2 cellular contexts compared by ENCODE assay signal in the genomic region with DNA sequence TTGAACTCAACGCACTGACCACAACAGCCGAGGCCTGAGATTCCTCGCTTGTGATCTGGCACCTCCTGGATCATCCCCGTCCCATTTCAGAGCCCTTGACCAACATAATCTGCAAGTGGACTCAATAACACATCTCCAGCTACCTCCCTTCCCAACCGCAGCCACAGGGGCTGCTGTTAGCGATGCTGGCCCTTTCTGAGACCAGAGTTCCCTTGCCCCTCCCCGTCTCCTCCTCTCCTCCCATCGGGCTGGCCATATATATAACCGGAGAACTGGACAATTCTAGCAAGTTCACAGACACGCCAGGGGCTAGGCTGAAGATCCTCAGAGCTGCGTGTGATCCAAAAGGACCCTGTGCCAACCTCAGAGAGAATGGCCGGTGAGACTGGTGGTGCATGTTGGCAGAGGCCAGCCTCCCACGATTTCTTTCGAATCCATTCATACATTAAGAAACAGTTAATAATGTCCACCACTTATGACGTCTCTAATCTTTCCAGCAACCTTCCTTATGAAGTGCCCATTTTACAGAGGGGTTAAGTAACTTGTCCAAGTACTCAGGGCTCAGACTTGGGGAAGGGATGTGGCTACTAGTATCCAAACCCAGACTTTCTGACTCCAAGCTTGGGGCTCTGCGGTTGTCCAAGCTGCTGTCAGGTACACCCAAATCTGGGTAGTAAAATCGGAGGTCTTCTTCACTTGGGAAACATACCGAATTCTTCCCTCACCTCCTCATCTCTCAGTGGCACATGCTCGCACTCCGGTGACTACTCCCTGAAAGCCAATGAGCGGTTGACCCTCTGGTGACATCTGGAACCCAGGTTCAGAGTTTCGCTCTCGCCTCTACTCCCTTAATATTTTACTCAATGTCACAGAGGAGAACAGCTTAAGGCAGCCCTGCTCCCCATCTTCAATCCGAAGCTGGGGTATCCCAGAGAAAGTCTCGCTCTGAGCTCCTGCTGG.
TF ChIP-seq lines count a peak whose summit lies in the region.

No MANE protein-coding gene starts in this region.

TF ChIP-seq in GM23338, 12 proteins besides CTCF, POLR2A, EP300 and RAD21:
- peak; percentile 89 for TF ChIP-seq EZH2 (IDR thresholded peaks at IDR 0.05; ENCODE audit: low read depth, unreplicated experiment)
- no peak for TF ChIP-seq STAT1 (IDR thresholded peaks at IDR 0.05; ENCODE audit: unreplicated experiment)

TF ChIP-seq in GM12878, 131 proteins besides CTCF, POLR2A, EP300 and RAD21:
- no peak for TF ChIP-seq STAT1 (conservative IDR thresholded peaks at IDR 0.05)
- no peak for TF ChIP-seq MEF2B (IDR thresholded peaks at IDR 0.05; ENCODE audit: partially characterized antibody, poor library complexity, severe bottlenecking)
- no peak for TF ChIP-seq CHD4 (IDR thresholded peaks at IDR 0.05)
- no peak for TF ChIP-seq RAD51 (IDR thresholded peaks at IDR 0.05)
- TF ChIP-seq PKNOX1 (IDR thresholded peaks at IDR 0.05) = no peak
- no peak for TF ChIP-seq PAX5 (IDR thresholded peaks at IDR 0.05; ENCODE audit: borderline replicate concordance, low read depth, low read length)
- no peak for TF ChIP-seq ESRRA (IDR thresholded peaks at IDR 0.05; ENCODE audit: low read length)
- TF ChIP-seq, protein P1, sequence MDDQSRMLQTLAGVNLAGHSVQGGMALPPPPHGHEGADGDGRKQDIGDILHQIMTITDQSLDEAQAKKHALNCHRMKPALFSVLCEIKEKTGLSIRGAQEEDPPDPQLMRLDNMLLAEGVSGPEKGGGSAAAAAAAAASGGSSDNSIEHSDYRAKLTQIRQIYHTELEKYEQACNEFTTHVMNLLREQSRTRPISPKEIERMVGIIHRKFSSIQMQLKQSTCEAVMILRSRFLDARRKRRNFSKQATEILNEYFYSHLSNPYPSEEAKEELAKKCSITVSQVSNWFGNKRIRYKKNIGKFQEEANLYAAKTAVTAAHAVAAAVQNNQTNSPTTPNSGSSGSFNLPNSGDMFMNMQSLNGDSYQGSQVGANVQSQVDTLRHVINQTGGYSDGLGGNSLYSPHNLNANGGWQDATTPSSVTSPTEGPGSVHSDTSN (IDR thresholded peaks at IDR 0.05; ENCODE audit: insufficient replicate concordance, low read depth, low read length) = no peak
- no peak for TF ChIP-seq REST (IDR thresholded peaks at IDR 0.05; ENCODE audit: low read depth, low read length)
- TF ChIP-seq, protein P2, sequence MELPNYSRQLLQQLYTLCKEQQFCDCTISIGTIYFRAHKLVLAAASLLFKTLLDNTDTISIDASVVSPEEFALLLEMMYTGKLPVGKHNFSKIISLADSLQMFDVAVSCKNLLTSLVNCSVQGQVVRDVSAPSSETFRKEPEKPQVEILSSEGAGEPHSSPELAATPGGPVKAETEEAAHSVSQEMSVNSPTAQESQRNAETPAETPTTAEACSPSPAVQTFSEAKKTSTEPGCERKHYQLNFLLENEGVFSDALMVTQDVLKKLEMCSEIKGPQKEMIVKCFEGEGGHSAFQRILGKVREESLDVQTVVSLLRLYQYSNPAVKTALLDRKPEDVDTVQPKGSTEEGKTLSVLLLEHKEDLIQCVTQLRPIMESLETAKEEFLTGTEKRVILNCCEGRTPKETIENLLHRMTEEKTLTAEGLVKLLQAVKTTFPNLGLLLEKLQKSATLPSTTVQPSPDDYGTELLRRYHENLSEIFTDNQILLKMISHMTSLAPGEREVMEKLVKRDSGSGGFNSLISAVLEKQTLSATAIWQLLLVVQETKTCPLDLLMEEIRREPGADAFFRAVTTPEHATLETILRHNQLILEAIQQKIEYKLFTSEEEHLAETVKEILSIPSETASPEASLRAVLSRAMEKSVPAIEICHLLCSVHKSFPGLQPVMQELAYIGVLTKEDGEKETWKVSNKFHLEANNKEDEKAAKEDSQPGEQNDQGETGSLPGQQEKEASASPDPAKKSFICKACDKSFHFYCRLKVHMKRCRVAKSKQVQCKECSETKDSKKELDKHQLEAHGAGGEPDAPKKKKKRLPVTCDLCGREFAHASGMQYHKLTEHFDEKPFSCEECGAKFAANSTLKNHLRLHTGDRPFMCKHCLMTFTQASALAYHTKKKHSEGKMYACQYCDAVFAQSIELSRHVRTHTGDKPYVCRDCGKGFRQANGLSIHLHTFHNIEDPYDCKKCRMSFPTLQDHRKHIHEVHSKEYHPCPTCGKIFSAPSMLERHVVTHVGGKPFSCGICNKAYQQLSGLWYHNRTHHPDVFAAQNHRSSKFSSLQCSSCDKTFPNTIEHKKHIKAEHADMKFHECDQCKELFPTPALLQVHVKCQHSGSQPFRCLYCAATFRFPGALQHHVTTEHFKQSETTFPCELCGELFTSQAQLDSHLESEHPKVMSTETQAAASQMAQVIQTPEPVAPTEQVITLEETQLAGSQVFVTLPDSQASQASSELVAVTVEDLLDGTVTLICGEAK (IDR thresholded peaks at IDR 0.05; ENCODE audit: borderline replicate concordance) = no peak
- TF ChIP-seq SIX5 (IDR thresholded peaks at IDR 0.05; ENCODE audit: low read depth, low read length, severe bottlenecking) = no peak
- TF ChIP-seq SPI1 (IDR thresholded peaks at IDR 0.05; ENCODE audit: borderline replicate concordance, insufficient read depth, low read depth, low read length) = no peak
- no peak for TF ChIP-seq ETV6 (conservative IDR thresholded peaks at IDR 0.05 in 1 of 2, IDR thresholded peaks at IDR 0.05 in 1 of 2; ENCODE audit: borderline replicate concordance in 1 of 2, low read depth in 1 of 2)
- TF ChIP-seq KAT2A (conservative IDR thresholded peaks at IDR 0.05; ENCODE audit: control insufficient read depth, low read depth, low read length) = no peak
- no peak for TF ChIP-seq RB1 (IDR thresholded peaks at IDR 0.05; ENCODE audit: borderline replicate concordance)
